In genomic region chr22:40046126-40046525, GRCh38 we compare ENCODE assay signal across 2 cellular contexts.
TF ChIP-seq lines count a peak whose summit lies in the region.

No MANE protein-coding gene starts in this region.

TF ChIP-seq in GM23338, 12 proteins besides CTCF, POLR2A, EP300 and RAD21 (continued from another document):
- TF ChIP-seq REST (IDR thresholded peaks at IDR 0.05; ENCODE audit: unreplicated experiment), result no peak
- TF ChIP-seq EZH2phosphoT487 (IDR thresholded peaks at IDR 0.05; ENCODE audit: unreplicated experiment), result no peak
- no peak for TF ChIP-seq POLR2AphosphoS5 (IDR thresholded peaks at IDR 0.05; ENCODE audit: low read depth)
- TF ChIP-seq JUNB (IDR thresholded peaks at IDR 0.05; ENCODE audit: unreplicated experiment), result no peak
- no peak for TF ChIP-seq ETS1 (IDR thresholded peaks at IDR 0.05)
- no peak for TF ChIP-seq ZNF462 (CRISPR knock-in tag; IDR thresholded peaks at IDR 0.05)
- TF ChIP-seq EZH2 (IDR thresholded peaks at IDR 0.05; ENCODE audit: low read depth, unreplicated experiment), result no peak
- TF ChIP-seq STAT1 (IDR thresholded peaks at IDR 0.05; ENCODE audit: unreplicated experiment), result no peak
- no peak for TF ChIP-seq ZNF331 (CRISPR knock-in tag; IDR thresholded peaks at IDR 0.05; ENCODE audit: low read depth)
- no peak for TF ChIP-seq CREB1 (CRISPR knock-in tag; IDR thresholded peaks at IDR 0.05; ENCODE audit: low read depth)
- TF ChIP-seq NANOG (IDR thresholded peaks at IDR 0.05; ENCODE audit: borderline replicate concordance), result no peak

TF ChIP-seq in H1, 55 proteins besides CTCF, POLR2A, EP300 and RAD21 (continued from another document):
- TF ChIP-seq ATF3 (IDR thresholded peaks at IDR 0.05; ENCODE audit: insufficient read depth, low read depth, low read length), result no peak
- TF ChIP-seq TCF12 (IDR thresholded peaks at IDR 0.05; ENCODE audit: low read depth, low read length), result no peak
- TF ChIP-seq NRF1 (IDR thresholded peaks at IDR 0.05; ENCODE audit: low read depth, low read length), result no peak
- TF ChIP-seq CREB1 (IDR thresholded peaks at IDR 0.05), result no peak
- TF ChIP-seq ASH2L (IDR thresholded peaks at IDR 0.05; ENCODE audit: low read length), result no peak
- TF ChIP-seq CHD1 (IDR thresholded peaks at IDR 0.05; ENCODE audit: low read depth, low read length), result no peak
- no peak for TF ChIP-seq POU5F1 (IDR thresholded peaks at IDR 0.05; ENCODE audit: low read depth, low read length)
- no peak for TF ChIP-seq RNF2 (IDR thresholded peaks at IDR 0.05; ENCODE audit: borderline replicate concordance, low read depth, low read length, missing control alignments, poor library complexity, severe bottlenecking)
- TF ChIP-seq CHD7 (IDR thresholded peaks at IDR 0.05; ENCODE audit: insufficient replicate concordance, low read length), result no peak
- no peak for TF ChIP-seq SP2 (IDR thresholded peaks at IDR 0.05; ENCODE audit: low read length)
